12 cellular contexts compared by ENCODE assay signal in the genomic region with DNA sequence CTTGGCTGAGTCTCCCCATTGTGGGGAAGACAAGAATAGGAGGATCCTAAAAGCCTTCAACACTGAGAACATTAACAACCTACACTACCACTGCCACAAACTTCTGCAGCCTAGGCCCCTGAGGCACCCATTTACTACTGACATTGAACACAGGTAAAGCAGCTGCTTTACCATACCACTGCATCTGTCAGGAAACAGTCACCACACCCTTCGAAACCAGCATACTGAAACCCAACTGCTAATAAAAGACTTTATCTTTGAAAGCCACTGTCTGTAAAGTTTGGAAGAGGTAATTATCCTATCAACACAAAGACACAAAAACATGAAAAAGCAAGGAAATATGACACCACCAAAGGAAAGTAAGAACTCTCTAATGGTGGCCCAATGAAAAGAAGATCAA. TPM values are rescaled to one million over a fixed set of nuclear protein-coding genes. Genes with fewer than 3 reads are reported as not detected.
A peak's percentile ranks its signal among the peaks of the same experiment; 100 is the strongest.
DNase-seq lines count a peak whose midpoint lies in the region; ATAC-seq, FAIRE-seq and TF ChIP-seq lines count a peak whose summit lies in the region.
"Had no signal": no experiment of that assay in that cellular context is flagged by ENCODE, and none has a peak within 500 bp of the region (broad histone marks: within the 10 kb centered on the region; RNA-seq: fewer than 3 reads in every experiment).

No MANE protein-coding gene starts in this region.

- H3K27me3 ChIP-seq in KMS-11 (ENCODE audit: insufficient read depth, low read depth) = no peaks in the 10 kb centered on the region
- no peaks in the 10 kb centered on the region for H3K27me3 ChIP-seq in HepG2 (ENCODE audit: control insufficient read depth in 1 of 2, insufficient read depth in 2 of 2, low read length in 2 of 2)
- H3K27me3 ChIP-seq in adrenal gland = no peaks in the 10 kb centered on the region
- H3K27me3 ChIP-seq: gastrocnemius medialis, transverse colon had no signal

- no peak for ATAC-seq in activated naive CD4-positive, alpha-beta T cell treated with anti-CD3 and anti-CD28 coated beads, Interleukin-2, amount 50 U/mL, for 72 hours
- ATAC-seq in HG02571 (IDR thresholded peaks at IDR 0.05; ENCODE audit: unreplicated experiment) (peak; percentile 64), HepG2 (no peak)
- ATAC-seq in stimulated activated naive CD8-positive, alpha-beta T cell treated with anti-CD3 and anti-CD28 coated beads, Interleukin-15, amount 100 ng/mL, for 72 hours = peak; percentile 48
- ATAC-seq: gastrocnemius medialis had no signal

- H2AFZ ChIP-seq in KMS-11 (ENCODE audit: low read depth) (no peak overlapping the region), HepG2 (ENCODE audit: low read length) (no peak overlapping the region)

- H3K4me2 ChIP-seq in KMS-11 = peak overlapping the region; percentile 58
- H3K4me2 ChIP-seq in HepG2 (ENCODE audit: low read depth, low read length) = no peak overlapping the region

- no peak overlapping the region for H3K9ac ChIP-seq in KMS-11
- no peak overlapping the region for H3K9ac ChIP-seq in HepG2 (ENCODE audit: insufficient read depth, low read depth, low read length)

- H3K9me3 ChIP-seq in HepG2 (ENCODE audit: low read length) (peaks cover 13% of the 10 kb centered on the region), adrenal gland (replicated peaks in 1 of 3) (peaks cover 0 to 10% (median 0%) of the 10 kb centered on the region in 3 donors)
- H3K9me3 ChIP-seq: gastrocnemius medialis had no signal

- H3K4me3 Mint-ChIP-seq in activated naive CD4-positive, alpha-beta T cell treated with anti-CD3 and anti-CD28 coated beads, Interleukin-2, amount 50 U/mL, for 24 hours = no peak overlapping the region
- H3K4me3 Mint-ChIP-seq in stimulated activated naive CD8-positive, alpha-beta T cell treated with anti-CD3 and anti-CD28 coated beads, Interleukin-15, amount 100 ng/mL, for 72 hours = no peak overlapping the region

- peaks cover 72% of the 10 kb centered on the region for H3K4me1 ChIP-seq in KMS-11 (ENCODE audit: low read depth, poor library complexity, severe bottlenecking)
- H3K4me1 ChIP-seq in HepG2 (ENCODE audit: insufficient read depth, low read length) = peaks cover 13% of the 10 kb centered on the region
- peaks cover 6 to 13% of the 10 kb centered on the region in 2 donors for H3K4me1 ChIP-seq in adrenal gland (replicated peaks in 1 of 2)

- no peak for TF ChIP-seq RAD21 in HepG2 (CRISPR knock-in tag; IDR thresholded peaks at IDR 0.05)

- intact Hi-C loops in HepG2 (cut with micrococcal nuclease; ENCODE audit: unreplicated experiment) (no loop called here), adrenal gland (cut with DNase I) (no loop called here)

- in situ Hi-C loops in HepG2 (cut with HindIII; ENCODE audit: extremely low pct_ligation_motif_present, low pct_unique_long_range_greater_than_20kb) = no loop called here

- TF ChIP-seq EP300 in HepG2 (IDR thresholded peaks at IDR 0.05; ENCODE audit: low read depth in 2 of 2, low read length in 2 of 2) = no peak
- no peak for TF ChIP-seq EP300 in HepG2 (CRISPR knock-in tag; IDR thresholded peaks at IDR 0.05; ENCODE audit: borderline replicate concordance)

- POLR2A ChIA-PET in HepG2 (lab: Yijun Ruan, JAX) = no interaction called here

- CTCF ChIA-PET in HepG2 (lab: Yijun Ruan, JAX; ENCODE audit: low intra/inter-chr PET ratio, low total read pairs) = no interaction called here

- peaks cover 14% of the 10 kb centered on the region for H3K9me3 Mint-ChIP-seq in activated naive CD4-positive, alpha-beta T cell treated with anti-CD3 and anti-CD28 coated beads, Interleukin-2, amount 50 U/mL, for 24 hours
- peaks cover 14% of the 10 kb centered on the region in 2 donors for H3K9me3 Mint-ChIP-seq in activated naive CD4-positive, alpha-beta T cell treated with anti-CD3 and anti-CD28 coated beads, Interleukin-2, amount 50 U/mL, for 72 hours
- H3K9me3 Mint-ChIP-seq in stimulated activated naive CD8-positive, alpha-beta T cell treated with anti-CD3 and anti-CD28 coated beads, Interleukin-15, amount 100 ng/mL, for 72 hours = peaks cover 16 to 17% of the 10 kb centered on the region in 2 donors

- H4K20me1 ChIP-seq in KMS-11 (ENCODE audit: insufficient read depth) = no peaks in the 10 kb centered on the region
- no peaks in the 10 kb centered on the region for H4K20me1 ChIP-seq in HepG2 (ENCODE audit: insufficient read depth, low read length)

- H3K79me2 ChIP-seq in KMS-11 (ENCODE audit: insufficient read depth, low read depth) = peaks cover 66% of the 10 kb centered on the region
- peaks cover 25% of the 10 kb centered on the region for H3K79me2 ChIP-seq in HepG2 (ENCODE audit: insufficient read depth, low read length)

- peaks cover 75% of the 10 kb centered on the region for H3K4me1 Mint-ChIP-seq in activated naive CD4-positive, alpha-beta T cell treated with anti-CD3 and anti-CD28 coated beads, Interleukin-2, amount 50 U/mL, for 24 hours
- peaks cover 63% of the 10 kb centered on the region for H3K4me1 Mint-ChIP-seq in stimulated activated naive CD8-positive, alpha-beta T cell treated with anti-CD3 and anti-CD28 coated beads, Interleukin-15, amount 100 ng/mL, for 72 hours

- WGBS in HepG2 (ENCODE audit: low lambda C conversion rate) = 95% methylated on average over 1 of the region's 1 CpG
- WGBS in adrenal gland, 4 donors = 86 to 100% (median 93%) methylated on average over 1 of the region's 1 CpG

- H3K27me3 Mint-ChIP-seq in activated naive CD4-positive, alpha-beta T cell treated with anti-CD3 and anti-CD28 coated beads, Interleukin-2, amount 50 U/mL, for 24 hours = no peaks in the 10 kb centered on the region
- no peaks in the 10 kb centered on the region for H3K27me3 Mint-ChIP-seq in stimulated activated naive CD8-positive, alpha-beta T cell treated with anti-CD3 and anti-CD28 coated beads, Interleukin-15, amount 100 ng/mL, for 72 hours

- no peak for TF ChIP-seq POLR2A in HepG2 (IDR thresholded peaks at IDR 0.05; ENCODE audit: insufficient read depth in 1 of 2, low read depth in 2 of 2, low read length in 2 of 2)
- no peak for TF ChIP-seq POLR2A in adrenal gland (IDR thresholded peaks at IDR 0.05)

- H3K36me3 Mint-ChIP-seq in activated naive CD4-positive, alpha-beta T cell treated with anti-CD3 and anti-CD28 coated beads, Interleukin-2, amount 50 U/mL, for 24 hours = peaks cover 14% of the 10 kb centered on the region
- peaks cover 12 to 31% of the 10 kb centered on the region in 2 donors for H3K36me3 Mint-ChIP-seq in activated naive CD4-positive, alpha-beta T cell treated with anti-CD3 and anti-CD28 coated beads, Interleukin-2, amount 50 U/mL, for 72 hours

- H3K36me3 ChIP-seq in KMS-11 (ENCODE audit: insufficient read depth) = peaks cover 8% of the 10 kb centered on the region; the same call in 1 of the 2 replicates
- H3K36me3 ChIP-seq in HepG2 (replicated peaks in 1 of 2; ENCODE audit: control insufficient read depth in 1 of 2, insufficient read depth in 2 of 2, low read length in 2 of 2) = peaks cover 8 to 16% of the 10 kb centered on the region in 2 experiments
- H3K36me3 ChIP-seq in adrenal gland (replicated peaks in 1 of 2) = peaks cover 0 to 6% of the 10 kb centered on the region in 2 donors
- H3K36me3 ChIP-seq: gastrocnemius medialis, transverse colon had no signal

- no TSS peak for BruUV-seq in HepG2 (replicated peaks; lab: Mats Ljungman, UMichigan)

- no peak for TF ChIP-seq CTCF in KMS-11 (conservative IDR thresholded peaks at IDR 0.05; ENCODE audit: low read depth, low read length)
- TF ChIP-seq CTCF in HepG2 (CRISPR knock-in tag; IDR thresholded peaks at IDR 0.05) = no peak
- no peak for TF ChIP-seq CTCF in adrenal gland (IDR thresholded peaks at IDR 0.05)

- FAIRE-seq in HepG2 (lab: Jason Lieb, UNC) = no peak

- DNase-seq in activated naive CD4-positive, alpha-beta T cell treated with anti-CD3 and anti-CD28 coated beads, Interleukin-2, amount 50 U/mL, for 72 hours (ENCODE audit: low spot score in 2 of 2) = no peak
- DNase-seq in stimulated activated naive CD8-positive, alpha-beta T cell treated with anti-CD3 and anti-CD28 coated beads, Interleukin-15, amount 100 ng/mL, for 72 hours = no peak
- DNase-seq in HepG2 (ENCODE audit: low spot score) (no peak), islet precursor cell (no peak), adrenal gland (no peak)
- DNase-seq: activated CD4-positive, CD25-positive, alpha-beta regulatory T cell treated with anti-CD3 and anti-CD28 coated beads, Interleukin-2, amount 50 U/mL, for 72 hours; gastrocnemius medialis; midbrain; transverse colon had no signal

- H3K27ac Mint-ChIP-seq in activated naive CD4-positive, alpha-beta T cell treated with anti-CD3 and anti-CD28 coated beads, Interleukin-2, amount 50 U/mL, for 24 hours = peak overlapping the region; percentile 91
- peak overlapping the region in 1 of 2 donors; percentile 36 for H3K27ac Mint-ChIP-seq in activated naive CD4-positive, alpha-beta T cell treated with anti-CD3 and anti-CD28 coated beads, Interleukin-2, amount 50 U/mL, for 72 hours
- H3K27ac Mint-ChIP-seq in stimulated activated naive CD8-positive, alpha-beta T cell treated with anti-CD3 and anti-CD28 coated beads, Interleukin-15, amount 100 ng/mL, for 72 hours = no peak overlapping the region

- no peak overlapping the region for H3K4me3 ChIP-seq in KMS-11 (IDR thresholded peaks at IDR 0.05; ENCODE audit: insufficient read depth, low read depth, low read length)
- no peak overlapping the region for H3K4me3 ChIP-seq in HepG2 (replicated peaks in 1 of 3; ENCODE audit: insufficient read depth in 1 of 3, low read depth in 2 of 3, low read length in 3 of 3)
- H3K4me3 ChIP-seq in adrenal gland = no peak overlapping the region
- H3K4me3 ChIP-seq: gastrocnemius medialis, transverse colon had no signal

- H3K27ac ChIP-seq in KMS-11 (peak overlapping the region; percentile 82), HepG2 (ENCODE audit: extremely low read length, insufficient read depth, low read length) (no peak overlapping the region), adrenal gland (no peak overlapping the region)
- H3K27ac ChIP-seq: gastrocnemius medialis had no signal

RNA-seq across cellular contexts. Expression of a gene that starts 7.4 kb away (rescaled TPM):
- total RNA-seq in activated naive CD4-positive, alpha-beta T cell treated with anti-CD3 and anti-CD28 coated beads, Interleukin-2, amount 50 U/mL, for 72 hours = 10 to 100 TPM; 21.9 to 26.4 TPM
- total RNA-seq in HepG2 (2016; rRNA removed; fragmentation: Illumina TruSeq; extraction: Trizol) (9.3 and 11.2 TPM in 2 replicates), adrenal gland (10 to 100 TPM; 21.8 to 71.2 (median 43.1) TPM)
- total RNA-seq in HepG2 (2016; cell fraction: cytosol; rRNA removed; fragmentation: Illumina TruSeq; extraction: Trizol; ENCODE audit: low read depth) = 1.5 and 1.9 TPM in 2 replicates
- total RNA-seq in HepG2 (2016; cell fraction: insoluble cytoplasmic fraction; rRNA removed; fragmentation: Illumina TruSeq; extraction: Trizol) = 9.5 and 10.0 TPM in 2 replicates
- 7.9 and 9.1 TPM in 2 replicates for total RNA-seq in HepG2 (2016; cell fraction: membrane; rRNA removed; fragmentation: Illumina TruSeq; extraction: Trizol)
- 13.0 and 14.3 TPM in 2 replicates for total RNA-seq in HepG2 (2016; cell fraction: nucleus; rRNA removed; fragmentation: Illumina TruSeq; extraction: Trizol)
- polyA plus RNA-seq in HepG2 (2011; rRNA removed) (6.7 and 6.9 TPM in 2 replicates), adrenal gland (10 to 100 TPM in 1 of 3 donors, 1 to 10 TPM in 2; 7.3 to 36.4 (median 8.8) TPM)
- 4.7 and 8.7 TPM in 2 replicates for polyA plus RNA-seq in HepG2 (2011; cell fraction: cytosol; rRNA removed)
- polyA plus RNA-seq in HepG2 (2011; cell fraction: nucleus; rRNA removed) = 2.7 and 2.9 TPM in 2 replicates
- 17.0 and 23.0 TPM in 2 replicates for polyA plus RNA-seq in HepG2 (2012)
- 7.3 and 7.9 TPM in 2 replicates for polyA plus RNA-seq in HepG2 (2016; cell fraction: cytosol; fragmentation: Illumina TruSeq; extraction: Trizol; ENCODE audit: low read depth)
- polyA plus RNA-seq in HepG2 (2016; cell fraction: insoluble cytoplasmic fraction; fragmentation: Illumina TruSeq; extraction: Trizol; ENCODE audit: low read depth) = 12.1 and 14.2 TPM in 2 replicates
- 9.1 and 10.7 TPM in 2 replicates for polyA plus RNA-seq in HepG2 (2016; cell fraction: membrane; fragmentation: Illumina TruSeq; extraction: Trizol; ENCODE audit: low read depth)
- 14.6 and 15.2 TPM in 2 replicates for polyA plus RNA-seq in HepG2 (2016; cell fraction: nucleus; fragmentation: Illumina TruSeq; extraction: Trizol; ENCODE audit: insufficient read depth, low read depth)
- 15.8 and 22.3 TPM in 2 replicates for polyA minus RNA-seq in HepG2 (2011; rRNA and poly(A)+ RNA removed; ENCODE audit: low replicate concordance)
- polyA minus RNA-seq in HepG2 (2011; cell fraction: cytosol; rRNA and poly(A)+ RNA removed) = 14.0 and 18.3 TPM in 2 replicates
- 17.0 and 22.1 TPM in 2 replicates for polyA minus RNA-seq in HepG2 (2011; cell fraction: nucleus; rRNA and poly(A)+ RNA removed)

Comparison
In these comparisons a context has a peak if more than half of its experiments do, and no peak if none do; other contexts are left out.
1. ATAC-seq: peak in HG02571 (single experiment) and stimulated activated naive CD8-positive, alpha-beta T cell treated with anti-CD3 and anti-CD28 coated beads, Interleukin-15, amount 100 ng/mL, for 72 hours (single experiment); none in activated naive CD4-positive, alpha-beta T cell treated with anti-CD3 and anti-CD28 coated beads, Interleukin-2, amount 50 U/mL, for 72 hours (0 of 2) and HepG2 (single experiment).